In the genomic region with DNA sequence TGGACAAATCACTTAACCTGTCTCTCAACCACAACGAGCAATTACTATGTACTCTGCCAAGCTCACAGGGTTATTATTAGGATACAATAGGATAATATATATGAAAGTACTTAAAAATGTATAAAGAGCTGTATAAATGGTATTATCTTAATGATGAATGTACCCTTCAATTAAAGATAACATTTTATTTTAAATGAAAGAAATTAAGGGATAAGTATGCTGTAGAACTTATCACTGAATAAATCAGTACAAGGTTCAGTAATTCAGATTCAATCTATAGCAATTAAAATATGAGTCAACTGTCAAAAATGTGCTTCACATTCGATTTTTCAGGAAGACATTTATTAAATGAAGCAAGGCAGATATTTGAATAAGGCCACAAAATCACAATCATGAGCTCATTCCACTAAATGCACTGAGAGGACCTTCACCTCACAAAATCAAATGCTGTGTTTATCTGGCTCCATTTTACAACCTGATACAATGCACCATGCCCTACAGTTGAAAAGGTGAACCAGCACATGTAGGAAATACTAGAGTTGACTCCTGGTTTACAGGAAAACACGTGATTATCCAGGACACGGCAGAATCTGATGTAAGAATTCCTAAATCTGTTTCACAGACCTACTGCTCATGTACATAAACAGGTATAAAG, we compare ENCODE assay signal across 24 cellular contexts. TPM values are rescaled to one million over a fixed set of nuclear protein-coding genes. Genes with fewer than 3 reads are reported as not detected.
A peak's percentile ranks its signal among the peaks of the same experiment; 100 is the strongest.
DNase-seq lines count a peak whose midpoint lies in the region; ATAC-seq and TF ChIP-seq lines count a peak whose summit lies in the region.
"Had no signal": no experiment of that assay in that cellular context is flagged by ENCODE, and none has a peak within 500 bp of the region (broad histone marks: within the 10 kb centered on the region; RNA-seq: fewer than 3 reads in every experiment).

No MANE protein-coding gene starts in this region.

- H3K27me3 ChIP-seq in ACC112 (ENCODE audit: insufficient read depth, low read length) (no peaks in the 10 kb centered on the region), PC-3 (ENCODE audit: low read length) (peaks cover 39% of the 10 kb centered on the region)
- H3K27me3 ChIP-seq: right lobe of liver had no signal

- H3K27ac ChIP-seq in ACC112 (ENCODE audit: low read depth, low read length), result no peak overlapping the region
- no peak overlapping the region for H3K27ac ChIP-seq in PC-3 (ENCODE audit: low read length)
- H3K27ac ChIP-seq: A549; BLaER1 treated with 17β-estradiol and CSF1 and Interleukin-3, amounts not matched to agents 10 nM and 100 nM; lower lobe of right lung; right lobe of liver; thoracic aorta had no signal

- H3K4me1 ChIP-seq in ACC112 (ENCODE audit: control insufficient read depth, insufficient read depth, low read length, unreplicated experiment) (peaks cover 31% of the 10 kb centered on the region), PC-3 (ENCODE audit: insufficient read depth, low read length) (0 out of 2 replicates have a peak, but pooled peaks cover 3% of the 10 kb centered on the region)
- H3K4me1 ChIP-seq: A549; BLaER1 treated with 17β-estradiol and CSF1 and Interleukin-3, amounts not matched to agents 10 nM and 100 nM; lower lobe of right lung; right lobe of liver had no signal

- no peaks in the 10 kb centered on the region for H3K9me3 ChIP-seq in PC-3 (ENCODE audit: low read length)
- H3K9me3 ChIP-seq: A549, heart left ventricle, lower lobe of right lung, right lobe of liver, thoracic aorta had no signal

- no peaks in the 10 kb centered on the region for H3K36me3 Mint-ChIP-seq in HFFc6 (ENCODE audit: low read depth)
- no peaks in the 10 kb centered on the region for H3K36me3 Mint-ChIP-seq in glutamatergic neuron (ENCODE audit: unreplicated experiment)
- no peaks in the 10 kb centered on the region for H3K36me3 Mint-ChIP-seq in effector memory CD8-positive, alpha-beta T cell (ENCODE audit: insufficient read depth)
- H3K36me3 Mint-ChIP-seq: activated naive CD8-positive, alpha-beta T cell treated with anti-CD3 and anti-CD28 coated beads for 36 hours; stimulated activated effector memory CD8-positive, alpha-beta T cell treated with anti-CD3 and anti-CD28 coated beads, Interleukin-12 subunit alpha, Interleukin-12 subunit beta, amount 100 ng/mL, for 72 hours had no signal

- TF ChIP-seq CTCF in HFFc6 (IDR thresholded peaks at IDR 0.05) (no peak), PC-3 (conservative IDR thresholded peaks at IDR 0.05; ENCODE audit: low read depth, low read length) (no peak), glutamatergic neuron (IDR thresholded peaks at IDR 0.05; ENCODE audit: partially characterized antibody, unreplicated experiment) (no peak)

- no TSS peak for BruUV-seq in PC-3 (replicated peaks; lab: Mats Ljungman, UMichigan)

- H3K79me2 ChIP-seq in ACC112 (ENCODE audit: control insufficient read depth, insufficient read depth, low read length, unreplicated experiment) (peaks cover 18% of the 10 kb centered on the region), PC-3 (ENCODE audit: low read length) (no peaks in the 10 kb centered on the region)

- H3K9me2 ChIP-seq in PC-3 (replicated peaks; ENCODE audit: low read length), result no peaks in the 10 kb centered on the region

- H4K20me1 ChIP-seq in PC-3 (ENCODE audit: low read length), result no peaks in the 10 kb centered on the region
- H4K20me1 ChIP-seq: BLaER1 treated with 17β-estradiol and CSF1 and Interleukin-3, amounts not matched to agents 10 nM and 100 nM had no signal

- no peak overlapping the region for H3K27ac Mint-ChIP-seq in HFFc6
- no peak overlapping the region for H3K27ac Mint-ChIP-seq in glutamatergic neuron (ENCODE audit: unreplicated experiment)
- H3K27ac Mint-ChIP-seq in effector memory CD8-positive, alpha-beta T cell, result no peak overlapping the region
- H3K27ac Mint-ChIP-seq: activated CD4-positive, alpha-beta T cell treated with anti-CD3 and anti-CD28 coated beads, Interleukin-2, amount 10 ng/mL, durations not matched to agents 7 days and 5 days; activated naive CD8-positive, alpha-beta T cell treated with anti-CD3 and anti-CD28 coated beads for 36 hours; stimulated activated effector memory CD8-positive, alpha-beta T cell treated with anti-CD3 and anti-CD28 coated beads, Interleukin-12 subunit alpha, Interleukin-12 subunit beta, amount 100 ng/mL, for 72 hours; T-helper 17 cell had no signal

- CTCF ChIA-PET in PC-3 (lab: Charles Lee), result no interaction called here

- H3K27me3 Mint-ChIP-seq in HFFc6 (ENCODE audit: insufficient read depth) (no peaks in the 10 kb centered on the region; the same call in 1 of the 2 replicates), glutamatergic neuron (ENCODE audit: unreplicated experiment) (no peaks in the 10 kb centered on the region)
- H3K27me3 Mint-ChIP-seq in effector memory CD8-positive, alpha-beta T cell, result no peaks in the 10 kb centered on the region
- H3K27me3 Mint-ChIP-seq: T-helper 17 cell had no signal

- H3K4me2 ChIP-seq in PC-3 (ENCODE audit: low read length), result 0 out of 2 replicates have a peak overlapping the region, but pooled peaks have one; percentile 2
- H3K4me2 ChIP-seq: A549; BLaER1 treated with 17β-estradiol and CSF1 and Interleukin-3, amounts not matched to agents 10 nM and 100 nM had no signal

- intact Hi-C loops in PC-3 (cut with micrococcal nuclease), result loop anchor here (5.0 kb wide), 1 partner anchor 333 kb away; a partner anchor contains a TSS

- H3K4me3 ChIP-seq in ACC112 (ENCODE audit: low read depth, low read length) (0 out of 2 replicates have a peak overlapping the region, but pooled peaks have one; percentile 21), PC-3 (ENCODE audit: low read length) (no peak overlapping the region)
- H3K4me3 ChIP-seq: A549; BLaER1 treated with 17β-estradiol and CSF1 and Interleukin-3, amounts not matched to agents 10 nM and 100 nM; heart left ventricle; right lobe of liver; thoracic aorta had no signal

- POLR2A ChIA-PET in PC-3 (lab: Charles Lee; ENCODE audit: unreplicated experiment), result no interaction called here

- DNase-seq in HFFc6 (no peak), PC-3 (no peak), glutamatergic neuron (no peak), kidney glomerular epithelial cell (lab: John Stamatoyannopoulos, UW) (no peak), DMS153 (lab: John Stamatoyannopoulos, UW) (no peak)
- no peak for DNase-seq in effector memory CD8-positive, alpha-beta T cell
- DNase-seq: activated CD4-positive, alpha-beta T cell treated with anti-CD3 and anti-CD28 coated beads, Interleukin-2, amount 10 ng/mL, durations not matched to agents 7 days and 5 days; activated naive CD8-positive, alpha-beta T cell treated with anti-CD3 and anti-CD28 coated beads for 36 hours; GDM1; heart left ventricle; KBM-7; lower lobe of right lung; NCI-H510A treated with DMSO at 0.1 percent for 48 hours; right lobe of liver; SIG-M5; T-helper 17 cell had no signal

- H3K4me3 Mint-ChIP-seq in HFFc6 (peak overlapping the region; percentile 92), glutamatergic neuron (ENCODE audit: unreplicated experiment) (peak overlapping the region; percentile 80)
- no peak overlapping the region for H3K4me3 Mint-ChIP-seq in effector memory CD8-positive, alpha-beta T cell
- H3K4me3 Mint-ChIP-seq: activated CD4-positive, alpha-beta T cell treated with anti-CD3 and anti-CD28 coated beads, Interleukin-2, amount 10 ng/mL, durations not matched to agents 7 days and 5 days; activated naive CD8-positive, alpha-beta T cell treated with anti-CD3 and anti-CD28 coated beads for 36 hours; stimulated activated effector memory CD8-positive, alpha-beta T cell treated with anti-CD3 and anti-CD28 coated beads, Interleukin-12 subunit alpha, Interleukin-12 subunit beta, amount 100 ng/mL, for 72 hours; T-helper 17 cell had no signal

- no peaks in the 10 kb centered on the region for H3F3A ChIP-seq in PC-3 (ENCODE audit: low read length, unreplicated experiment)

- H3K36me3 ChIP-seq in ACC112 (ENCODE audit: insufficient read depth, low read length) (no peaks in the 10 kb centered on the region), PC-3 (ENCODE audit: low read depth, low read length) (no peaks in the 10 kb centered on the region)
- H3K36me3 ChIP-seq: BLaER1 treated with 17β-estradiol and CSF1 and Interleukin-3, amounts not matched to agents 10 nM and 100 nM; heart left ventricle; lower lobe of right lung; right lobe of liver; thoracic aorta had no signal

- H3K9me3 Mint-ChIP-seq in HFFc6, result no peaks in the 10 kb centered on the region
- no peaks in the 10 kb centered on the region for H3K9me3 Mint-ChIP-seq in glutamatergic neuron (ENCODE audit: unreplicated experiment)
- no peaks in the 10 kb centered on the region for H3K9me3 Mint-ChIP-seq in effector memory CD8-positive, alpha-beta T cell
- H3K9me3 Mint-ChIP-seq: activated CD4-positive, alpha-beta T cell treated with anti-CD3 and anti-CD28 coated beads, Interleukin-2, amount 10 ng/mL, durations not matched to agents 7 days and 5 days; activated naive CD8-positive, alpha-beta T cell treated with anti-CD3 and anti-CD28 coated beads for 36 hours had no signal

- no peak for ATAC-seq in PC-3
- no peak for ATAC-seq in HG03039 (IDR thresholded peaks at IDR 0.05; ENCODE audit: unreplicated experiment)
- ATAC-seq in effector memory CD8-positive, alpha-beta T cell (replicated peaks), result no peak
- ATAC-seq: A549; heart left ventricle; stimulated activated effector memory CD8-positive, alpha-beta T cell treated with anti-CD3 and anti-CD28 coated beads, Interleukin-12 subunit alpha, Interleukin-12 subunit beta, amount 100 ng/mL, for 72 hours; T-helper 17 cell had no signal

- H2AFZ ChIP-seq in ACC112 (ENCODE audit: low read length, unreplicated experiment), result no peak overlapping the region
- H2AFZ ChIP-seq in PC-3 (ENCODE audit: low read length), result no peak overlapping the region

- no peak overlapping the region for H3K9ac ChIP-seq in PC-3 (ENCODE audit: low read length)
- H3K9ac ChIP-seq: BLaER1 treated with 17β-estradiol and CSF1 and Interleukin-3, amounts not matched to agents 10 nM and 100 nM had no signal

- H3K4me1 Mint-ChIP-seq in HFFc6 (ENCODE audit: low read depth) (peaks cover 42% of the 10 kb centered on the region), glutamatergic neuron (ENCODE audit: low read depth, unreplicated experiment) (peaks cover 30% of the 10 kb centered on the region)
- no peaks in the 10 kb centered on the region for H3K4me1 Mint-ChIP-seq in effector memory CD8-positive, alpha-beta T cell (ENCODE audit: low read depth in 2 of 2)
- H3K4me1 Mint-ChIP-seq: activated CD4-positive, alpha-beta T cell treated with anti-CD3 and anti-CD28 coated beads, Interleukin-2, amount 10 ng/mL, durations not matched to agents 7 days and 5 days; activated naive CD8-positive, alpha-beta T cell treated with anti-CD3 and anti-CD28 coated beads for 36 hours; stimulated activated effector memory CD8-positive, alpha-beta T cell treated with anti-CD3 and anti-CD28 coated beads, Interleukin-12 subunit alpha, Interleukin-12 subunit beta, amount 100 ng/mL, for 72 hours; T-helper 17 cell had no signal

RNA-seq across cellular contexts. Expression of a gene that starts 4.4 kb away (rescaled TPM):
- 1 to 10 TPM; 5.7 to 8.9 (median 7.0) TPM for total RNA-seq in HFFc6 (2021; fragmentation: NEBNext Ultra II Directional; extraction: Animal tissue kit (Norgen Biotek cat#: 25700))
- 0.11 TPM in 1 of 2 replicates, not detected in the other for total RNA-seq in PC-3 (2014; rRNA removed)
- 24.2 TPM for total RNA-seq in glutamatergic neuron (ENCODE audit: unreplicated experiment)
- total RNA-seq: activated CD4-positive, alpha-beta T cell treated with anti-CD3 and anti-CD28 coated beads, Interleukin-2, amount 10 ng/mL, durations not matched to agents 7 days and 5 days; activated naive CD8-positive, alpha-beta T cell treated with anti-CD3 and anti-CD28 coated beads for 36 hours; myocyte; T-helper 17 cell had no signal

RNA-seq across cellular contexts. Expression of a gene that starts 40.3 kb away (rescaled TPM):
- not detected for total RNA-seq in HFFc6 (2021; fragmentation: NEBNext Ultra II Directional; extraction: Animal tissue kit (Norgen Biotek cat#: 25700))
- total RNA-seq in PC-3 (2014; rRNA removed) (not detected in 2 replicates), glutamatergic neuron (ENCODE audit: unreplicated experiment) (not detected)
- total RNA-seq: activated CD4-positive, alpha-beta T cell treated with anti-CD3 and anti-CD28 coated beads, Interleukin-2, amount 10 ng/mL, durations not matched to agents 7 days and 5 days; activated naive CD8-positive, alpha-beta T cell treated with anti-CD3 and anti-CD28 coated beads for 36 hours; heart left ventricle; lower lobe of right lung; myocyte; osteoblast; right lobe of liver; T-helper 17 cell; thoracic aorta had no signal

Comparison
In these comparisons a context has a peak if more than half of its experiments do, and no peak if none do; other contexts are left out.
1. H3K4me3 Mint-ChIP-seq: peak in HFFc6 (single experiment) and glutamatergic neuron (single experiment); none in effector memory CD8-positive, alpha-beta T cell (0 of 2).